Comparison of ENCODE assay signal across 8 cellular contexts in genomic region chr11:120324932-120325810, GRCh38. TPM values are rescaled to one million over a fixed set of nuclear protein-coding genes. Genes with fewer than 3 reads are reported as not detected.
A peak's percentile ranks its signal among the peaks of the same experiment; 100 is the strongest.
DNase-seq lines count a peak whose midpoint lies in the region; TF ChIP-seq lines count a peak whose summit lies in the region.

Gene TLCD5, plus strand, starts transcription at chr11:120325299. Its CDS starts 2,143 bp downstream, at chr11:120327442.

- H3K27ac Mint-ChIP-seq in nephron progenitor cell = peak within 1 kb of the TSS; percentile 17

- H3K27me3 ChIP-seq in uterus = no peaks in the 10 kb centered on the region

- CTCF ChIA-PET in HEK293 (lab: Yijun Ruan, JAX) = interaction anchor here (0.7 to 2.4 kb wide), 4 partner anchors 11 to 95 kb away, joined by 3 to 13 read pairs (median 4); partner anchors contain the start of gene ARHGEF12

- no peaks in the 10 kb centered on the region for H3K4me1 ChIP-seq in HEK293 (ENCODE audit: control insufficient read depth, insufficient read depth, low read length)
- H3K4me1 ChIP-seq in uterus = peaks cover 0 to 11% of the 10 kb centered on the region in 2 donors

- TF ChIP-seq CTCF in HEK293 (tag by site-specific recombination; IDR thresholded peaks at IDR 0.05) (0 out of 2 replicates have a peak, but pooled peaks have one; percentile 36), nephron progenitor cell (IDR thresholded peaks at IDR 0.05) (no peak), uterus (IDR thresholded peaks at IDR 0.05) (peak in 2 of 4 experiments; percentile 10 to 20)

- H3K4me1 Mint-ChIP-seq in nephron progenitor cell = peaks cover 29% of the 10 kb centered on the region

- peaks cover 19% of the 10 kb centered on the region for H3K36me3 Mint-ChIP-seq in nephron progenitor cell (ENCODE audit: low read depth)

- TF ChIP-seq POLR2A in uterus (IDR thresholded peaks at IDR 0.05) = peak; percentile 53 to 83

- H3K9me3 Mint-ChIP-seq in nephron progenitor cell = no peaks in the 10 kb centered on the region

- peaks cover 27% of the 10 kb centered on the region for H3K27me3 Mint-ChIP-seq in nephron progenitor cell (ENCODE audit: low read depth, poor library complexity)

- peak within 1 kb of the TSS; percentile 84 for H3K4me3 Mint-ChIP-seq in nephron progenitor cell

- H3K9me3 ChIP-seq in HEK293 (ENCODE audit: control insufficient read depth, insufficient read depth, low read depth, low read length) (no peaks in the 10 kb centered on the region), uterus (no peaks in the 10 kb centered on the region)

- peak within 1 kb of the TSS; percentile 72 for H3K4me3 ChIP-seq in HEK293 (ENCODE audit: low read depth, low read length)
- peak within 1 kb of the TSS; percentile 40 to 65 for H3K4me3 ChIP-seq in uterus

- H3K27ac ChIP-seq in HEK293 (ENCODE audit: extremely low read depth, low read depth, low read length) (peak within 1 kb of the TSS; percentile 67), uterus (peak within 1 kb of the TSS; percentile 93 to 98)

- intact Hi-C loops in uterus (cut with DNase I; ENCODE audit: low total_unique reads) = no loop called here

- DNase-seq in DMS114 treated with DMSO at 0.1 percent for 48 hours (lab: John Stamatoyannopoulos, UW; ENCODE audit: unreplicated experiment) (peak; percentile 30), NCI-H748 (lab: John Stamatoyannopoulos, UW; ENCODE audit: unreplicated experiment) (peak; percentile 75), foreskin melanocyte (peak; percentile 45), nephron progenitor cell (peak; percentile 84), uterus (peak; percentile 71 to 72), KG1 (lab: John Stamatoyannopoulos, UW) (no peak)
- DNase-seq in activated T-helper 9 cell treated with anti-CD3 and anti-CD28 coated beads, Interleukin-2, amount 50 U/mL, for 16 hours (ENCODE audit: low read depth) = peak; percentile 30

- POLR2A ChIA-PET in HEK293 (lab: Yijun Ruan, JAX) = interaction anchor here (0.6 to 2.4 kb wide), 2 partner anchors 10 to 13 kb away, joined by 3 to 9 read pairs; no protein-coding TSS in a partner anchor

- peaks cover 0 to 19% of the 10 kb centered on the region in 2 experiments; a peak in 2 of 3 replicates for H3K36me3 ChIP-seq in HEK293 (ENCODE audit: control insufficient read depth in 2 of 2, insufficient read depth in 1 of 2, low read length in 2 of 2)
- H3K36me3 ChIP-seq in uterus = no peaks in the 10 kb centered on the region

TF ChIP-seq in HEK293, 187 proteins besides CTCF, POLR2A, EP300 and RAD21 (continues in another document):
- TF ChIP-seq FEZF1 (tag by site-specific recombination; IDR thresholded peaks at IDR 0.05) = no peak
- no peak for TF ChIP-seq INSM2 (tag by site-specific recombination; IDR thresholded peaks at IDR 0.05)
- TF ChIP-seq ZNF621 (tag by site-specific recombination; IDR thresholded peaks at IDR 0.05) = no peak
- TF ChIP-seq ZNF138 (tag by site-specific recombination; IDR thresholded peaks at IDR 0.05; ENCODE audit: borderline replicate concordance) = no peak
- TF ChIP-seq MZF1 (tag by site-specific recombination; IDR thresholded peaks at IDR 0.05; ENCODE audit: borderline replicate concordance) = 0 out of 2 replicates have a peak, but pooled peaks have one; percentile 28
- no peak for TF ChIP-seq ZNF530 (tag by site-specific recombination; IDR thresholded peaks at IDR 0.05; ENCODE audit: low read depth)
- TF ChIP-seq, protein P1, sequence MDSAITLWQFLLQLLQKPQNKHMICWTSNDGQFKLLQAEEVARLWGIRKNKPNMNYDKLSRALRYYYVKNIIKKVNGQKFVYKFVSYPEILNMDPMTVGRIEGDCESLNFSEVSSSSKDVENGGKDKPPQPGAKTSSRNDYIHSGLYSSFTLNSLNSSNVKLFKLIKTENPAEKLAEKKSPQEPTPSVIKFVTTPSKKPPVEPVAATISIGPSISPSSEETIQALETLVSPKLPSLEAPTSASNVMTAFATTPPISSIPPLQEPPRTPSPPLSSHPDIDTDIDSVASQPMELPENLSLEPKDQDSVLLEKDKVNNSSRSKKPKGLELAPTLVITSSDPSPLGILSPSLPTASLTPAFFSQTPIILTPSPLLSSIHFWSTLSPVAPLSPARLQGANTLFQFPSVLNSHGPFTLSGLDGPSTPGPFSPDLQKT (IDR thresholded peaks at IDR 0.05; ENCODE audit: borderline replicate concordance, low read depth, low read length) = no peak; the same call in 1 of the 2 replicates
- TF ChIP-seq YY2 (tag by site-specific recombination; IDR thresholded peaks at IDR 0.05) = no peak
- no peak for TF ChIP-seq ZNF837 (tag by site-specific recombination; IDR thresholded peaks at IDR 0.05)
- no peak for TF ChIP-seq ZNF571 (tag by site-specific recombination; IDR thresholded peaks at IDR 0.05)
- TF ChIP-seq ZNF677 (tag by site-specific recombination; IDR thresholded peaks at IDR 0.05) = 0 out of 2 replicates have a peak, but pooled peaks have one; percentile 10
- TF ChIP-seq PRDM6 (tag by site-specific recombination; IDR thresholded peaks at IDR 0.05) = no peak
- TF ChIP-seq ZBTB8A (tag by site-specific recombination; IDR thresholded peaks at IDR 0.05) = peak; percentile 55
- no peak for TF ChIP-seq ZNF184 (tag by site-specific recombination; IDR thresholded peaks at IDR 0.05)
- no peak for TF ChIP-seq ZNF558 (tag by site-specific recombination; IDR thresholded peaks at IDR 0.05)
- no peak for TF ChIP-seq MEIS1 (CRISPR knock-in tag; IDR thresholded peaks at IDR 0.05; ENCODE audit: borderline replicate concordance)
- no peak for TF ChIP-seq ZNF274 (IDR thresholded peaks at IDR 0.05; ENCODE audit: low read length)
- TF ChIP-seq ZNF274 (tag by site-specific recombination; IDR thresholded peaks at IDR 0.05; ENCODE audit: borderline replicate concordance) = no peak
- TF ChIP-seq ZNF514 (tag by site-specific recombination; IDR thresholded peaks at IDR 0.05) = no peak
- TF ChIP-seq ZNF529 (tag by site-specific recombination; IDR thresholded peaks at IDR 0.05; ENCODE audit: insufficient replicate concordance) = no peak
- TF ChIP-seq ZFP37 (tag by site-specific recombination; IDR thresholded peaks at IDR 0.05) = no peak
- TF ChIP-seq ZNF391 (tag by site-specific recombination; IDR thresholded peaks at IDR 0.05; ENCODE audit: borderline replicate concordance, low read depth) = no peak
- TF ChIP-seq ZNF510 (tag by site-specific recombination; IDR thresholded peaks at IDR 0.05; ENCODE audit: insufficient replicate concordance) = no peak
- TF ChIP-seq KLF10 (tag by site-specific recombination; IDR thresholded peaks at IDR 0.05) = no peak
- no peak for TF ChIP-seq HOXD13 (CRISPR knock-in tag; IDR thresholded peaks at IDR 0.05; ENCODE audit: borderline replicate concordance)
- TF ChIP-seq ZNF623 (tag by site-specific recombination; IDR thresholded peaks at IDR 0.05) = no peak
- peak; percentile 63; the same call in 1 of the 2 replicates for TF ChIP-seq ZNF629 (tag by site-specific recombination; IDR thresholded peaks at IDR 0.05)
- TF ChIP-seq ZNF610 (tag by site-specific recombination; IDR thresholded peaks at IDR 0.05; ENCODE audit: borderline replicate concordance) = peak; percentile 78; the same call in 1 of the 2 replicates
- TF ChIP-seq KLF17 (tag by site-specific recombination; IDR thresholded peaks at IDR 0.05) = no peak
- no peak for TF ChIP-seq ZNF214 (tag by site-specific recombination; IDR thresholded peaks at IDR 0.05; ENCODE audit: borderline replicate concordance)
- TF ChIP-seq ZNF596 (tag by site-specific recombination; IDR thresholded peaks at IDR 0.05) = 0 out of 2 replicates have a peak, but pooled peaks have one; percentile 5
- no peak for TF ChIP-seq ZNF416 (tag by site-specific recombination; IDR thresholded peaks at IDR 0.05)
- no peak for TF ChIP-seq ZNF768 (tag by site-specific recombination; IDR thresholded peaks at IDR 0.05)
- no peak for TF ChIP-seq SALL2 (tag by site-specific recombination; IDR thresholded peaks at IDR 0.05; ENCODE audit: borderline replicate concordance)

RNA-seq across cellular contexts. Expression of gene TLCD5, which starts in this region (rescaled TPM):
- 10 to 100 TPM in 2 of 4 donors, 1 to 10 TPM in 1, under 1 TPM in 1; 0.51 to 17.1 (median 6.4) TPM for total RNA-seq in uterus
